14 cellular contexts compared by ENCODE assay signal in genomic region chr11:724733-725386, GRCh38. TPM values are rescaled to one million over a fixed set of nuclear protein-coding genes. Genes with fewer than 3 reads are reported as not detected.
DNase-seq lines count a peak whose midpoint lies in the region; ATAC-seq, FAIRE-seq and TF ChIP-seq lines count a peak whose summit lies in the region.
"Had no signal": no experiment of that assay in that cellular context is flagged by ENCODE, and none has a peak within 500 bp of the region (broad histone marks: within the 10 kb centered on the region; RNA-seq: fewer than 3 reads in every experiment).

No MANE protein-coding gene starts in this region.

- no peak overlapping the region for H4K8ac ChIP-seq in H1 (ENCODE audit: extremely low read depth, insufficient read depth, low read length)

- H2BK15ac ChIP-seq in H1 (ENCODE audit: low read length) = no peak overlapping the region

- FAIRE-seq in H1 (lab: Jason Lieb, UNC) (no peak), pancreas (lab: Jason Lieb, UNC) (no peak)

- TF ChIP-seq RAD21 in H1 (IDR thresholded peaks at IDR 0.05 in 1 of 2, conservative IDR thresholded peaks at IDR 0.05 in 1 of 2; ENCODE audit: low read depth in 2 of 2, low read length in 2 of 2) = no peak

- H4K20me1 ChIP-seq in OCI-LY1 (ENCODE audit: insufficient read depth, low read length) (no peaks in the 10 kb centered on the region), H1 (replicated peaks in 1 of 2; ENCODE audit: control insufficient read depth in 1 of 2, insufficient read depth in 2 of 2, low read length in 2 of 2) (no peaks in the 10 kb centered on the region)

- H3K27me3 ChIP-seq in OCI-LY1 (ENCODE audit: insufficient read depth, low read length) (peaks cover 4% of the 10 kb centered on the region), H1 (replicated peaks in 1 of 4; ENCODE audit: control insufficient read depth in 3 of 4, extremely low read depth in 1 of 4, insufficient read depth in 3 of 4, low read length in 3 of 4) (peaks cover 0 to 6% (median 2%) of the 10 kb centered on the region in 4 experiments; a peak in 3 of 7 replicates), pancreas (no peaks in the 10 kb centered on the region)

- 0 out of 2 replicates have a peak, but pooled peaks cover 5% of the 10 kb centered on the region for H3F3A ChIP-seq in OCI-LY1 (ENCODE audit: insufficient read depth, low read length)

- H3K9me3 ChIP-seq in OCI-LY1 (ENCODE audit: low read length) (no peaks in the 10 kb centered on the region), H1 (ENCODE audit: insufficient read depth in 2 of 2, low read depth in 1 of 2, low read length in 1 of 2) (no peaks in the 10 kb centered on the region), pancreas (no peaks in the 10 kb centered on the region)
- H3K9me3 ChIP-seq: psoas muscle, upper lobe of left lung had no signal

- TF ChIP-seq EP300 in H1 (IDR thresholded peaks at IDR 0.05; ENCODE audit: borderline replicate concordance in 1 of 2, low read depth in 2 of 2, low read length in 2 of 2) = no peak

- intact Hi-C loops in pancreas (cut with DNase I) = loop anchor here in 2 of 3 donors (5.0 to 10.0 kb wide), 3 partner anchors 63 to 170 kb away; no protein-coding TSS in a partner anchor

- H2AFZ ChIP-seq in OCI-LY1 (ENCODE audit: low read length) (no peak overlapping the region), H1 (ENCODE audit: low read length) (no peak overlapping the region)

- H3K27me3 Mint-ChIP-seq in activated T-cell treated with anti-CD3 and anti-CD28 coated beads, Interleukin-2, amount 50 U/mL, for 4 hours (ENCODE audit: low read depth) = peaks cover 7% of the 10 kb centered on the region

- H3K27ac ChIP-seq in OCI-LY1 (ENCODE audit: low read depth, low read length, poor library complexity, severe bottlenecking) = peak overlapping the region; percentile 57
- no peak overlapping the region for H3K27ac ChIP-seq in H1 (ENCODE audit: low read depth, low read length)
- no peak overlapping the region for H3K27ac ChIP-seq in pancreas
- H3K27ac ChIP-seq: psoas muscle had no signal

- H3K14ac ChIP-seq in H1 (ENCODE audit: insufficient read length) = no peak overlapping the region

- DNase-seq in activated T-cell treated with anti-CD3 and anti-CD28 coated beads, Interleukin-2, amount 50 U/mL, for 4 hours = no peak
- DNase-seq in activated T-cell treated with anti-CD3 and anti-CD28 coated beads, Interleukin-2, amount 50 U/mL, for 1 hour = no peak
- no peak for DNase-seq in H1 (ENCODE audit: low read depth in 1 of 2, low spot score in 2 of 2)
- DNase-seq in pancreas = peak in 5 of 6 donors; percentile 13 to 82 (median 27)
- no peak for DNase-seq in NCI-H146 (lab: John Stamatoyannopoulos, UW)
- DNase-seq: dermis blood vessel endothelial cell, NCI-H1105, psoas muscle, T1000 had no signal

- H3K9me3 Mint-ChIP-seq in activated T-cell treated with anti-CD3 and anti-CD28 coated beads, Interleukin-2, amount 50 U/mL, for 4 hours = no peaks in the 10 kb centered on the region

- H3K18ac ChIP-seq in H1 (ENCODE audit: extremely low read depth, low read length) = no peak overlapping the region; the same call in 1 of the 2 replicates

- no peaks in the 10 kb centered on the region for H3K79me1 ChIP-seq in H1 (ENCODE audit: low read depth, low read length)

- H2BK5ac ChIP-seq in H1 (ENCODE audit: low read depth, low read length) = no peak overlapping the region

- no peak overlapping the region for H4K5ac ChIP-seq in H1 (ENCODE audit: insufficient read length, low read depth, low read length)

- H3K79me2 ChIP-seq in OCI-LY1 (ENCODE audit: insufficient read depth, low read length) = no peaks in the 10 kb centered on the region
- H3K79me2 ChIP-seq in H1 (ENCODE audit: control insufficient read depth in 1 of 2, insufficient read depth in 2 of 2, low read length in 2 of 2) = no peaks in the 10 kb centered on the region

- no peak for ATAC-seq in activated T-cell treated with anti-CD3 and anti-CD28 coated beads, Interleukin-2, amount 50 U/mL, for 4 hours
- ATAC-seq in pancreas = no peak
- no peak for ATAC-seq in HG03521 (IDR thresholded peaks at IDR 0.05; ENCODE audit: unreplicated experiment)
- ATAC-seq in GM18870 (IDR thresholded peaks at IDR 0.05; ENCODE audit: unreplicated experiment) = no peak
- ATAC-seq: Panc1, psoas muscle had no signal

- no peak overlapping the region for H4K91ac ChIP-seq in H1 (replicated peaks; ENCODE audit: insufficient read length, low read length)

- H3K23me2 ChIP-seq in H1 (ENCODE audit: low read depth, low read length) = peaks cover 9% of the 10 kb centered on the region; the same call in 1 of the 2 replicates

- no peak overlapping the region for H2BK120ac ChIP-seq in H1 (replicated peaks; ENCODE audit: low read depth, low read length)

- TF ChIP-seq CTCF in OCI-LY1 (IDR thresholded peaks at IDR 0.05; ENCODE audit: low read length) (no peak), H1 (IDR thresholded peaks at IDR 0.05; ENCODE audit: control extremely low read depth in 1 of 3, insufficient read depth in 1 of 3, low read depth in 1 of 3, low read length in 3 of 3) (no peak), pancreas (IDR thresholded peaks at IDR 0.05) (no peak)

- no peaks in the 10 kb centered on the region for H3K9me2 ChIP-seq in OCI-LY1 (ENCODE audit: low read depth, low read length)

- CTCF ChIA-PET in H1 (lab: Charles Lee; ENCODE audit: partially characterized antibody) = interaction anchor here (0.7 to 15.4 kb wide), 26 partner anchors 10 to 111 kb away, joined by 3 to 395 read pairs (median 4); partner anchors contain the start of genes DEAF1, EPS8L2, TALDO1 and TMEM80

- no peak overlapping the region for H3K56ac ChIP-seq in H1 (replicated peaks; ENCODE audit: insufficient read length, low read depth, low read length)

- H3K23ac ChIP-seq in H1 (ENCODE audit: insufficient read length) = no peak overlapping the region

- POLR2A ChIA-PET in H1 (lab: Charles Lee; ENCODE audit: partially characterized antibody) = interaction anchor here (1.0 to 13.2 kb wide), 18 partner anchors 8 to 87 kb away, joined by 3 to 216 read pairs (median 6); partner anchors contain the start of genes DEAF1, DRD4, EPS8L2 and RPLP2

- no peak overlapping the region for H2AK5ac ChIP-seq in H1 (ENCODE audit: low read depth, low read length)

- peak overlapping the region; percentile 58 for H3K4me3 Mint-ChIP-seq in activated T-cell treated with anti-CD3 and anti-CD28 coated beads, Interleukin-2, amount 50 U/mL, for 4 hours

- no peak for TF ChIP-seq POLR2A in H1 (IDR thresholded peaks at IDR 0.05; ENCODE audit: control extremely low read depth in 1 of 2, low read depth in 2 of 2, low read length in 2 of 2)

- peak overlapping the region; percentile 27; the same call in 1 of the 2 replicates for H2BK12ac ChIP-seq in H1 (ENCODE audit: low read depth, low read length)

- H3K36me3 ChIP-seq in OCI-LY1 (ENCODE audit: insufficient read depth, low read length) (no peaks in the 10 kb centered on the region), H1 (ENCODE audit: control insufficient read depth in 2 of 4, insufficient read depth in 4 of 4, low read length in 3 of 4) (no peaks in the 10 kb centered on the region), pancreas (peaks cover 0 to 15% (median 0%) of the 10 kb centered on the region in 3 donors)

- WGBS in H1 (ENCODE audit: extremely low coverage in 1 of 2, insufficient coverage in 1 of 2, insufficient read length in 1 of 2, insufficient replicate concordance in 2 of 2, low coverage in 1 of 2, low lambda C conversion rate in 2 of 2, missing lambda C conversion rate in 1 of 2), 2 experiments = 84% methylated on average over 19 of the region's 19 CpGs; no CpG with 5 or more reads in 1 of the 2 experiments
- 85 to 86% methylated on average over 18 to 19 of the region's 19 CpGs for WGBS in pancreas, 2 donors

- no peak overlapping the region for H2BK20ac ChIP-seq in H1 (ENCODE audit: low read length)

- peak overlapping the region; percentile 74; the same call in 1 of the 2 replicates for H3K9ac ChIP-seq in OCI-LY1 (ENCODE audit: low read length)
- no peak overlapping the region for H3K9ac ChIP-seq in H1 (replicated peaks in 1 of 4; ENCODE audit: extremely low read depth in 1 of 4, low read depth in 3 of 4, low read length in 3 of 4)

- H3K4me2 ChIP-seq in OCI-LY1 (ENCODE audit: low read length) = peak overlapping the region; percentile 69
- 0 out of 4 replicates have a peak overlapping the region, but pooled peaks of 1 of the 2 experiments have one; percentile 84 for H3K4me2 ChIP-seq in H1 (ENCODE audit: insufficient read depth in 1 of 2, low read depth in 2 of 2, low read length in 2 of 2)

- H3K4me1 ChIP-seq in OCI-LY1 (ENCODE audit: insufficient read depth, low read length, severe bottlenecking) (peaks cover 55% of the 10 kb centered on the region), H1 (replicated peaks in 1 of 4; ENCODE audit: control insufficient read depth in 3 of 4, insufficient read depth in 4 of 4, low read length in 3 of 4) (peaks cover 0 to 26% (median 17%) of the 10 kb centered on the region in 4 experiments; a peak in 5 of 7 replicates), pancreas (peaks cover 8 to 15% (median 11%) of the 10 kb centered on the region in 3 donors)

- no peaks in the 10 kb centered on the region for H3K36me3 Mint-ChIP-seq in activated T-cell treated with anti-CD3 and anti-CD28 coated beads, Interleukin-2, amount 50 U/mL, for 4 hours (ENCODE audit: insufficient read depth)

- peak overlapping the region; percentile 69 for H3K4ac ChIP-seq in H1 (replicated peaks; ENCODE audit: insufficient read length, low read depth, low read length)

- peaks cover 16% of the 10 kb centered on the region for H3K4me1 Mint-ChIP-seq in activated T-cell treated with anti-CD3 and anti-CD28 coated beads, Interleukin-2, amount 50 U/mL, for 4 hours (ENCODE audit: low read depth)

- H3K4me3 ChIP-seq in OCI-LY1 (ENCODE audit: low read depth, low read length, poor library complexity, severe bottlenecking) = peak overlapping the region; percentile 66
- peak overlapping the region in 1 of 4 experiments; percentile 64; a peak in 2 of 8 replicates for H3K4me3 ChIP-seq in H1 (ENCODE audit: extremely low read depth in 1 of 4, insufficient read depth in 2 of 4, low read depth in 3 of 4, low read length in 4 of 4)
- no peak overlapping the region for H3K4me3 ChIP-seq in pancreas

RNA-seq across cellular contexts. Expression of gene EPS8L2, which starts 18.8 kb away (rescaled TPM):
- total RNA-seq in activated T-cell treated with anti-CD3 and anti-CD28 coated beads, Interleukin-2, amount 50 U/mL, for 4 hours = 10 to 100 TPM in 1 of 3 donors, 1 to 10 TPM in 2; 5.2 to 13.0 (median 7.0) TPM
- 38.5 and 44.3 TPM in 2 replicates for total RNA-seq in H1 (2021; fragmentation: NEBNext Ultra II Directional; extraction: Animal tissue kit (Norgen Biotek cat#: 25700))
- polyA plus RNA-seq in H1 (2011; rRNA removed) (57.0 and 65.3 TPM in 2 replicates), pancreas (100 to 1,000 TPM; 249 to 286 TPM)
- 62.3 TPM for polyA plus RNA-seq in H1 (2011; cell fraction: cytosol; rRNA removed)
- polyA plus RNA-seq in H1 (2011; cell fraction: nucleus; rRNA removed) = 176 TPM
- polyA plus RNA-seq in H1 (2012, experiment 1 of 2) = 53.1 to 74.7 TPM (median 60.2 TPM) in 4 replicates
- 39.4 TPM for polyA plus RNA-seq in H1 (2012, experiment 2 of 2)
- 35.7 TPM for polyA plus RNA-seq in H1 (2013, experiment 1 of 2)
- 35.5 TPM for polyA plus RNA-seq in H1 (2013, experiment 2 of 2)
- polyA minus RNA-seq in H1 (2011; rRNA and poly(A)+ RNA removed) = 16.3 and 16.5 TPM in 2 replicates
- 23.9 TPM for polyA minus RNA-seq in H1 (2011; cell fraction: cytosol; rRNA and poly(A)+ RNA removed)
- 34.5 TPM for polyA minus RNA-seq in H1 (2011; cell fraction: nucleus; rRNA and poly(A)+ RNA removed)
- 100 to 1,000 TPM in 2 of 6 donors, 10 to 100 TPM in 4; 58.1 to 113 (median 71.1) TPM for total RNA-seq in pancreas

RNA-seq across cellular contexts. Expression of gene TALDO1, which starts 22.4 kb away (rescaled TPM):
- 100 to 1,000 TPM; 281 to 316 (median 313) TPM for total RNA-seq in activated T-cell treated with anti-CD3 and anti-CD28 coated beads, Interleukin-2, amount 50 U/mL, for 4 hours
- total RNA-seq in H1 (2021; fragmentation: NEBNext Ultra II Directional; extraction: Animal tissue kit (Norgen Biotek cat#: 25700)) = 302 and 308 TPM in 2 replicates
- polyA plus RNA-seq in H1 (2011; rRNA removed) (265 and 293 TPM in 2 replicates), pancreas (10 to 100 TPM; 50.3 to 70.0 TPM)
- polyA plus RNA-seq in H1 (2011; cell fraction: cytosol; rRNA removed) = 348 TPM
- polyA plus RNA-seq in H1 (2011; cell fraction: nucleus; rRNA removed) = 319 TPM
- polyA plus RNA-seq in H1 (2012, experiment 1 of 2) = 296 to 332 TPM (median 325 TPM) in 4 replicates
- polyA plus RNA-seq in H1 (2012, experiment 2 of 2) = 421 TPM
- polyA plus RNA-seq in H1 (2013, experiment 1 of 2) = 240 TPM
- polyA plus RNA-seq in H1 (2013, experiment 2 of 2) = 235 TPM
- 114 and 141 TPM in 2 replicates for polyA minus RNA-seq in H1 (2011; rRNA and poly(A)+ RNA removed)
- polyA minus RNA-seq in H1 (2011; cell fraction: cytosol; rRNA and poly(A)+ RNA removed) = 161 TPM
- 71.4 TPM for polyA minus RNA-seq in H1 (2011; cell fraction: nucleus; rRNA and poly(A)+ RNA removed)
- total RNA-seq in pancreas = 10 to 100 TPM; 52.5 to 83.9 (median 78.2) TPM

RNA-seq across cellular contexts. Expression of gene TMEM80, which starts 29.2 kb away (rescaled TPM):
- 1 to 10 TPM; 6.8 to 7.5 (median 7.0) TPM for total RNA-seq in activated T-cell treated with anti-CD3 and anti-CD28 coated beads, Interleukin-2, amount 50 U/mL, for 4 hours
- 7.3 and 8.0 TPM in 2 replicates for total RNA-seq in H1 (2021; fragmentation: NEBNext Ultra II Directional; extraction: Animal tissue kit (Norgen Biotek cat#: 25700))
- polyA plus RNA-seq in H1 (2011; rRNA removed) (16.3 and 21.4 TPM in 2 replicates), pancreas (10 to 100 TPM; 18.6 to 24.7 TPM)
- polyA plus RNA-seq in H1 (2011; cell fraction: cytosol; rRNA removed) = 24.0 TPM
- polyA plus RNA-seq in H1 (2011; cell fraction: nucleus; rRNA removed) = 32.5 TPM
- 12.5 to 17.4 TPM (median 13.9 TPM) in 4 replicates for polyA plus RNA-seq in H1 (2012, experiment 1 of 2)
- polyA plus RNA-seq in H1 (2012, experiment 2 of 2) = 12.3 TPM
- 12.2 TPM for polyA plus RNA-seq in H1 (2013, experiment 1 of 2)
- polyA plus RNA-seq in H1 (2013, experiment 2 of 2) = 11.8 TPM
- polyA minus RNA-seq in H1 (2011; rRNA and poly(A)+ RNA removed) = 5.8 and 7.8 TPM in 2 replicates
- 3.7 TPM for polyA minus RNA-seq in H1 (2011; cell fraction: cytosol; rRNA and poly(A)+ RNA removed)
- polyA minus RNA-seq in H1 (2011; cell fraction: nucleus; rRNA and poly(A)+ RNA removed) = 10.1 TPM
- total RNA-seq in pancreas = 10 to 100 TPM in 4 of 6 donors, 1 to 10 TPM in 2; 8.5 to 16.4 (median 14.2) TPM

RNA-seq across cellular contexts. Expression of gene DEAF1, which starts 29.8 kb away (rescaled TPM):
- total RNA-seq in activated T-cell treated with anti-CD3 and anti-CD28 coated beads, Interleukin-2, amount 50 U/mL, for 4 hours = 10 to 100 TPM; 53.1 to 59.6 (median 54.5) TPM
- 53.7 and 58.4 TPM in 2 replicates for total RNA-seq in H1 (2021; fragmentation: NEBNext Ultra II Directional; extraction: Animal tissue kit (Norgen Biotek cat#: 25700))
- polyA plus RNA-seq in H1 (2011; rRNA removed) (47.3 and 64.7 TPM in 2 replicates), pancreas (10 to 100 TPM; 28.4 to 33.8 TPM)
- 56.1 TPM for polyA plus RNA-seq in H1 (2011; cell fraction: cytosol; rRNA removed)
- polyA plus RNA-seq in H1 (2011; cell fraction: nucleus; rRNA removed) = 53.5 TPM
- polyA plus RNA-seq in H1 (2012, experiment 1 of 2) = 30.0 to 53.4 TPM (median 44.3 TPM) in 4 replicates
- 49.0 TPM for polyA plus RNA-seq in H1 (2012, experiment 2 of 2)
- 21.9 TPM for polyA plus RNA-seq in H1 (2013, experiment 1 of 2)
- 22.9 TPM for polyA plus RNA-seq in H1 (2013, experiment 2 of 2)
- polyA minus RNA-seq in H1 (2011; rRNA and poly(A)+ RNA removed) = 24.3 and 26.2 TPM in 2 replicates
- 30.0 TPM for polyA minus RNA-seq in H1 (2011; cell fraction: cytosol; rRNA and poly(A)+ RNA removed)
- 31.6 TPM for polyA minus RNA-seq in H1 (2011; cell fraction: nucleus; rRNA and poly(A)+ RNA removed)
- 10 to 100 TPM; 15.9 to 26.9 (median 18.5) TPM for total RNA-seq in pancreas

RNA-seq across cellular contexts. Expression of gene GATD1, which starts 52.4 kb away (rescaled TPM):
- total RNA-seq in activated T-cell treated with anti-CD3 and anti-CD28 coated beads, Interleukin-2, amount 50 U/mL, for 4 hours = 10 to 100 TPM; 48.3 to 49.8 (median 49.7) TPM
- total RNA-seq in H1 (2021; fragmentation: NEBNext Ultra II Directional; extraction: Animal tissue kit (Norgen Biotek cat#: 25700)) = 47.5 and 54.9 TPM in 2 replicates
- polyA plus RNA-seq in H1 (2011; rRNA removed) = 54.8 and 101 TPM in 2 replicates
- 97.6 TPM for polyA plus RNA-seq in H1 (2011; cell fraction: cytosol; rRNA removed)
- polyA plus RNA-seq in H1 (2011; cell fraction: nucleus; rRNA removed) = 235 TPM
- 34.4 to 62.1 TPM (median 53.0 TPM) in 4 replicates for polyA plus RNA-seq in H1 (2012, experiment 1 of 2)
- polyA plus RNA-seq in H1 (2012, experiment 2 of 2) = 39.0 TPM
- polyA plus RNA-seq in H1 (2013, experiment 1 of 2) = 46.9 TPM
- polyA plus RNA-seq in H1 (2013, experiment 2 of 2) = 40.6 TPM
- 17.0 and 20.4 TPM in 2 replicates for polyA minus RNA-seq in H1 (2011; rRNA and poly(A)+ RNA removed)
- polyA minus RNA-seq in H1 (2011; cell fraction: cytosol; rRNA and poly(A)+ RNA removed) = 19.2 TPM
- polyA minus RNA-seq in H1 (2011; cell fraction: nucleus; rRNA and poly(A)+ RNA removed) = 49.0 TPM
- total RNA-seq in pancreas = 10 to 100 TPM; 13.6 to 28.9 (median 18.1) TPM
- 10 to 100 TPM; 27.9 to 43.2 TPM for polyA plus RNA-seq in pancreas

Comparison
In these comparisons a context has a peak if more than half of its experiments do, and no peak if none do; other contexts are left out.
1. DNase-seq: peak in pancreas (5 of 6); none in activated T-cell treated with anti-CD3 and anti-CD28 coated beads, Interleukin-2, amount 50 U/mL, for 4 hours (single experiment), activated T-cell treated with anti-CD3 and anti-CD28 coated beads, Interleukin-2, amount 50 U/mL, for 1 hour (single experiment), H1 (0 of 2) and NCI-H146 (single experiment).